Comparison of ENCODE assay signal across 8 cellular contexts in genomic region chr19:42028304-42029216, GRCh38. TPM values are rescaled to one million over a fixed set of nuclear protein-coding genes. Genes with fewer than 3 reads are reported as not detected.
DNase-seq lines count a peak whose midpoint lies in the region; ATAC-seq and TF ChIP-seq lines count a peak whose summit lies in the region.

No MANE protein-coding gene starts in this region.

- H3K4me1 ChIP-seq in OCI-LY7 (ENCODE audit: insufficient read depth, low read length, poor library complexity, severe bottlenecking) (no peaks in the 10 kb centered on the region), ectodermal cell (ENCODE audit: control insufficient read depth, insufficient read depth, low read length) (peaks cover 4% of the 10 kb centered on the region)

- H4K20me1 ChIP-seq in OCI-LY7 (ENCODE audit: insufficient read depth, low read length): no peaks in the 10 kb centered on the region

- H3K79me2 ChIP-seq in OCI-LY7 (ENCODE audit: insufficient read depth, low read depth, low read length): no peaks in the 10 kb centered on the region

- no peaks in the 10 kb centered on the region for H3K9me3 ChIP-seq in OCI-LY7 (ENCODE audit: low read length)
- no peaks in the 10 kb centered on the region for H3K9me3 ChIP-seq in ectodermal cell (ENCODE audit: control insufficient read depth, low read length)

- H3K36me3 ChIP-seq in OCI-LY7 (ENCODE audit: insufficient read depth, low read length) (no peaks in the 10 kb centered on the region), ectodermal cell (ENCODE audit: control insufficient read depth, insufficient read depth, low read length) (peaks cover 4% of the 10 kb centered on the region)

- no TSS peak for BruUV-seq in OCI-LY7 (replicated peaks; lab: Mats Ljungman, UMichigan)

- ATAC-seq in activated CD4-positive, CD25-positive, alpha-beta regulatory T cell treated with anti-CD3 and anti-CD28 coated beads, Interleukin-2, amount 50 U/mL, for 24 hours: no peak
- no peak for ATAC-seq in GM18502 (IDR thresholded peaks at IDR 0.05; ENCODE audit: poor library complexity, unreplicated experiment)
- ATAC-seq in HG03095 (IDR thresholded peaks at IDR 0.05; ENCODE audit: unreplicated experiment): no peak

- H3K27me3 ChIP-seq in ectodermal cell (ENCODE audit: control insufficient read depth, insufficient read depth, low read length, poor library complexity, severe bottlenecking): no peaks in the 10 kb centered on the region

- H3K27ac ChIP-seq in OCI-LY7 (ENCODE audit: low read depth, low read length, poor library complexity, severe bottlenecking) (no peak overlapping the region), ectodermal cell (ENCODE audit: insufficient read depth, low read depth, low read length, poor library complexity, severe bottlenecking) (no peak overlapping the region)

- TF ChIP-seq CTCF in OCI-LY7 (conservative IDR thresholded peaks at IDR 0.05; ENCODE audit: low read length): peak; percentile 94

- H3K9me2 ChIP-seq in OCI-LY7 (ENCODE audit: insufficient read depth, low read length): no peaks in the 10 kb centered on the region

- H3K4me2 ChIP-seq in OCI-LY7 (ENCODE audit: low read length): no peak overlapping the region

- WGBS in ectodermal cell, 2 experiments: 54% methylated on average over 8 of the region's 8 CpGs

- no peak overlapping the region for H2AFZ ChIP-seq in OCI-LY7 (ENCODE audit: low read length)

- peak; percentile 44 for DNase-seq in activated CD4-positive, CD25-positive, alpha-beta regulatory T cell treated with anti-CD3 and anti-CD28 coated beads, Interleukin-2, amount 50 U/mL, for 72 hours
- peak; percentile 27 for DNase-seq in OCI-LY7 (ENCODE audit: low spot score)
- peak; percentile 21 for DNase-seq in stimulated activated CD4-positive, alpha-beta T cell treated with anti-CD3 and anti-CD28 coated beads, Interleukin-4, amount 100 ng/mL, for 24 hours
- DNase-seq in effector CD8-positive, alpha-beta T cell (lab: John Stamatoyannopoulos, UW): no peak

- intact Hi-C loops in OCI-LY7 (cut with micrococcal nuclease; ENCODE audit: unreplicated experiment): no loop called here

- CTCF ChIA-PET in OCI-LY7 (lab: Charles Lee; ENCODE audit: unreplicated experiment): no interaction called here

- POLR2A ChIA-PET in OCI-LY7 (lab: Charles Lee): interaction anchor here (0.9 kb wide), 1 partner anchor 21 kb away, joined by 3 read pairs; no protein-coding TSS in a partner anchor

- H3K4me3 ChIP-seq in OCI-LY7 (ENCODE audit: low read depth, low read length, poor library complexity, severe bottlenecking) (no peak overlapping the region), ectodermal cell (ENCODE audit: insufficient read depth, low read depth, low read length) (peak overlapping the region; percentile 12)

RNA-seq across cellular contexts. Expression of gene ATP1A3, which starts 34.5 kb away (rescaled TPM):
- 3.1 and 9.3 TPM in 2 replicates for total RNA-seq in OCI-LY7 (2014; rRNA removed; shearing (Covaris generic))
- 33.0 and 33.3 TPM in 2 replicates for total RNA-seq in OCI-LY7 (2022)
- 5.3 TPM for polyA plus RNA-seq in ectodermal cell (2013, experiment 1 of 4)
- 4.4 TPM for polyA plus RNA-seq in ectodermal cell (2013, experiment 2 of 4)
- polyA plus RNA-seq in ectodermal cell (2013, experiment 3 of 4): 5.1 TPM
- polyA plus RNA-seq in ectodermal cell (2013, experiment 4 of 4): 5.5 TPM

RNA-seq across cellular contexts. Expression of gene GRIK5, which starts 41.4 kb away (rescaled TPM):
- total RNA-seq in OCI-LY7 (2014; rRNA removed; shearing (Covaris generic)): 0.73 and 0.77 TPM in 2 replicates
- 1.1 and 1.3 TPM in 2 replicates for total RNA-seq in OCI-LY7 (2022)
- 45.8 TPM for polyA plus RNA-seq in ectodermal cell (2013, experiment 1 of 4)
- polyA plus RNA-seq in ectodermal cell (2013, experiment 2 of 4): 55.9 TPM
- polyA plus RNA-seq in ectodermal cell (2013, experiment 3 of 4): 38.7 TPM
- 40.5 TPM for polyA plus RNA-seq in ectodermal cell (2013, experiment 4 of 4)

RNA-seq across cellular contexts. Expression of gene ZNF574, which starts 47.4 kb away (rescaled TPM):
- total RNA-seq in OCI-LY7 (2014; rRNA removed; shearing (Covaris generic)): 18.5 and 29.3 TPM in 2 replicates
- total RNA-seq in OCI-LY7 (2022): 14.5 and 16.6 TPM in 2 replicates
- polyA plus RNA-seq in ectodermal cell (2013, experiment 1 of 4): 26.3 TPM
- 29.7 TPM for polyA plus RNA-seq in ectodermal cell (2013, experiment 2 of 4)
- 24.5 TPM for polyA plus RNA-seq in ectodermal cell (2013, experiment 3 of 4)
- 27.0 TPM for polyA plus RNA-seq in ectodermal cell (2013, experiment 4 of 4)
